In the genomic region with DNA sequence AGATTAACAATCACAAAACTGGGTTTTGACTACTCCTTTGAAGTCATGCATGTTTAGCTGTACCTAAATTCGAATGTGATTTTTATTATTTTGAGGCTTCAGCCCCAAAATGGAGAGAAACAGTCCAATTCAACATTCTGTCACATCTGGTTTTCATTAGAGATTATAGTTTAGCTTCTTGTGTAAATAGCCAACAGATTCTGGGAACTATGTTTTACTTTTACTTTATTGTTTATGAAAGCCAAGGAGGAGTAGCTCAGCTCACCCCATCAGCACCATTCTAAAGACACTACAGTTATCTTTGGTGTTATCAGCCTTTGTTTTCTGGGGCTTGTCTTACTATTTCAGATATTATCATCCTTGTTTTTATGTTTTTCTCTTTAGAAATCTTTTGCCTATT, we compare ENCODE assay signal across 33 cellular contexts.
DNase-seq lines count a peak whose midpoint lies in the region; ATAC-seq and TF ChIP-seq lines count a peak whose summit lies in the region.
"Had no signal": no experiment of that assay in that cellular context is flagged by ENCODE, and none has a peak within 500 bp of the region (broad histone marks: within the 10 kb centered on the region; RNA-seq: fewer than 3 reads in every experiment).

No MANE protein-coding gene starts in this region.

- TF ChIP-seq CTCF in cardiac fibroblast (IDR thresholded peaks at IDR 0.05; ENCODE audit: low read depth, low read length) (no peak), fibroblast of villous mesenchyme (IDR thresholded peaks at IDR 0.05; ENCODE audit: insufficient read depth, low read depth, low read length) (no peak)

- ATAC-seq in HG03342 (IDR thresholded peaks at IDR 0.05; ENCODE audit: unreplicated experiment), result no peak
- ATAC-seq: activated CD8-positive, alpha-beta memory T cell treated with anti-CD3 and anti-CD28 coated beads, Interleukin-2, amount 10 ng/mL, durations not matched to agents 7 days and 5 days; foreskin keratinocyte; GM23338; heart right ventricle; natural killer cell had no signal

- no peak overlapping the region for H3K4me3 ChIP-seq in cardiac fibroblast (replicated peaks in 1 of 2; ENCODE audit: low read depth in 2 of 2, low read length in 2 of 2)
- H3K4me3 ChIP-seq in fibroblast of villous mesenchyme (ENCODE audit: low read depth, low read length), result no peak overlapping the region
- H3K4me3 ChIP-seq: BLaER1 treated with 17β-estradiol and CSF1 and Interleukin-3, amounts not matched to agents 10 nM and 100 nM; GM23338; heart right ventricle; ovary; PC-9; thyroid gland; vagina had no signal

- DNase-seq in AG08395 (ENCODE audit: low spot score) (peak; percentile 31), HCEC 1CT (peak; percentile 42), cardiac fibroblast (ENCODE audit: low read depth in 2 of 2) (peak; percentile 2 to 50), fibroblast of villous mesenchyme (ENCODE audit: low read depth) (peak; percentile 70), NCI-H82 (lab: John Stamatoyannopoulos, UW) (no peak), cerebellar nuclear complex (lab: John Stamatoyannopoulos, UW) (no peak), NCI-H345 treated with DMSO at 0.1 percent for 48 hours (lab: John Stamatoyannopoulos, UW; ENCODE audit: unreplicated experiment) (no peak)
- DNase-seq: activated CD4-positive, alpha-beta T cell treated with anti-CD3 and anti-CD28 coated beads, Interleukin-2, amount 10 ng/mL, durations not matched to agents 7 days and 5 days; activated CD8-positive, alpha-beta memory T cell treated with anti-CD3 and anti-CD28 coated beads, Interleukin-2, amount 10 ng/mL, durations not matched to agents 7 days and 5 days; activated naive CD4-positive, alpha-beta T cell treated with anti-CD3 and anti-CD28 coated beads for 36 hours; caudate nucleus; dermis blood vessel endothelial cell; DMS53; foreskin keratinocyte; GDM1; heart right ventricle; Karpas-422; natural killer cell; NCI-H2171; NCI-H510A treated with DMSO at 0.1 percent for 48 hours; NK-92 treated with Interleukin-12 subunit alpha and Interleukin-12 subunit beta, amount 100 ng/mL, for 24 hours; ovary; PC-9; retina; Right ventricle myocardium superior; small intestine; SW 1271; T-helper 9 cell; thyroid gland had no signal

Comparison
In these comparisons a context has a peak if more than half of its experiments do, and no peak if none do; other contexts are left out.
1. DNase-seq: peak in AG08395 (single experiment), HCEC 1CT (single experiment), cardiac fibroblast (2 of 2) and fibroblast of villous mesenchyme (single experiment); none in NCI-H82 (single experiment), cerebellar nuclear complex (0 of 2) and NCI-H345 treated with DMSO at 0.1 percent for 48 hours (single experiment).